In genomic region chr6:150667977-150668716, GRCh38 we compare ENCODE assay signal across 8 cellular contexts.
A peak's percentile ranks its signal among the peaks of the same experiment; 100 is the strongest.
DNase-seq lines count a peak whose midpoint lies in the region; ATAC-seq and TF ChIP-seq lines count a peak whose summit lies in the region.

No MANE protein-coding gene starts in this region.

- no peak overlapping the region for H3K4me3 ChIP-seq in GM23248
- no peak overlapping the region for H3K4me3 ChIP-seq in tibial nerve

- H3K79me2 ChIP-seq in GM23248 (ENCODE audit: insufficient read depth), result no peaks in the 10 kb centered on the region

- H3K27ac ChIP-seq in GM23248 (no peak overlapping the region), tibial nerve (peak overlapping the region in 3 of 4 donors; percentile 28 to 69 (median 53))

- TF ChIP-seq EP300 in tibial nerve (IDR thresholded peaks at IDR 0.05), result peak in 1 of 2 donors; percentile 75

- H3F3A ChIP-seq in GM23248 (ENCODE audit: insufficient read depth), result no peaks in the 10 kb centered on the region

- H3K4me2 ChIP-seq in GM23248 (ENCODE audit: unreplicated experiment), result peak overlapping the region; percentile 27

- H2AFZ ChIP-seq in GM23248, result no peak overlapping the region

- no peaks in the 10 kb centered on the region for H4K20me1 ChIP-seq in GM23248 (ENCODE audit: insufficient read depth)

- TF ChIP-seq POLR2A in tibial nerve (IDR thresholded peaks at IDR 0.05), result no peak

- no peaks in the 10 kb centered on the region for H3K9me2 ChIP-seq in GM23248 (ENCODE audit: insufficient read depth)

- ATAC-seq in GM21515 (IDR thresholded peaks at IDR 0.05; ENCODE audit: unreplicated experiment) (no peak), GM19023 (IDR thresholded peaks at IDR 0.05; ENCODE audit: unreplicated experiment) (no peak)

- peak; percentile 79 for DNase-seq in GM23248
- peak; percentile 59 for DNase-seq in NCI-H226
- peak; percentile 73 for DNase-seq in ecto neural progenitor cell (ENCODE audit: low spot score)
- peak; percentile 84 to 97 for DNase-seq in lung microvascular endothelial cell (ENCODE audit: low read depth in 2 of 2)
- DNase-seq in tibial nerve (ENCODE audit: low spot score in 2 of 2), result peak; percentile 96 to 98
- DNase-seq in NCI-H82 (lab: John Stamatoyannopoulos, UW), result no peak

- in situ Hi-C loops in GM23248 (cut with MboI), result no loop called here

- 0 out of 2 replicates have a peak, but pooled peaks cover 12% of the 10 kb centered on the region for H3K4me1 ChIP-seq in GM23248 (ENCODE audit: insufficient read depth)
- peaks cover 3 to 29% (median 22%) of the 10 kb centered on the region in 4 donors for H3K4me1 ChIP-seq in tibial nerve

- TF ChIP-seq CTCF in tibial nerve (IDR thresholded peaks at IDR 0.05), result peak in 1 of 5 experiments; percentile 26

- H3K9ac ChIP-seq in GM23248, result no peak overlapping the region

- H3K27me3 ChIP-seq in GM23248 (replicated peaks; ENCODE audit: insufficient read depth) (no peaks in the 10 kb centered on the region; the same call in 1 of the 2 replicates), tibial nerve (no peaks in the 10 kb centered on the region)

- H3K9me3 ChIP-seq in GM23248 (ENCODE audit: low read depth), result no peaks in the 10 kb centered on the region
- H3K9me3 ChIP-seq in tibial nerve, result no peaks in the 10 kb centered on the region

- whole genome bisulfite sequencing in GM23248 (ENCODE audit: low coverage in 1 of 2, low lambda C conversion rate in 2 of 2, missing lambda C conversion rate in 2 of 2), 2 experiments, result 9 to 15% methylated on average over 8 of the region's 8 CpGs
- WGBS in tibial nerve, 2 donors, result 19 to 20% methylated on average over 8 of the region's 8 CpGs

- H3K36me3 ChIP-seq in GM23248 (ENCODE audit: low read depth), result no peaks in the 10 kb centered on the region
- H3K36me3 ChIP-seq in tibial nerve, result no peaks in the 10 kb centered on the region
